ENCODE assay signal across 20 cellular contexts in the genomic region with DNA sequence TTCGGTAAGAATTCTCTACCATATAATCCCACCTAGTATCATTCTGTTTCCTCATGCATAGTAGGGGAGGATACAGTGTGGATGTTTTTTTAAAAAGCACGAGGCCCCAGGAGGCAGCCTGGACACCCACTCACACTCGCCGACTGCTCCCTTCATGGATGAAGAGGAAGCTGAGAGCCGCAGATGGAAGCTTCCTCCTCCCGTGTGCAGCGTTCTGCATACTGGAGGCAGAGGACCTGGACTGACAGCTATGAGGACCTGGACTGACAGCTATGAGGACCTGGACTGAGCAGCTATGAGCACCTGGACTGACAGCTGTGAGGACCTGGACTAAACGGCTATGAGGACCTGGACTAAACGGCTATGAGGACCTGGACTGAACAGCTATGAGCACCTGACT.
"Had no signal": no experiment of that assay in that cellular context is flagged by ENCODE, and none has a peak within 500 bp of the region (broad histone marks: within the 10 kb centered on the region; RNA-seq: fewer than 3 reads in every experiment).

No MANE protein-coding gene starts in this region.

- H3K36me3 ChIP-seq: ascending aorta, breast epithelium, esophagus muscularis mucosa had no signal

- DNase-seq: activated CD4-positive, alpha-beta T cell treated with anti-CD3 and anti-CD28 coated beads, Interleukin-2, amount 50 U/mL, for 1 hour; activated CD4-positive, CD25-positive, alpha-beta regulatory T cell treated with anti-CD3 and anti-CD28 coated beads, Interleukin-2, amount 50 U/mL, for 72 hours; activated effector memory CD4-positive, alpha-beta T cell treated with anti-CD3 and anti-CD28 coated beads, Interleukin-2, amount 50 U/mL, for 16 hours; activated naive CD4-positive, alpha-beta T cell treated with anti-CD3 and anti-CD28 coated beads, Interleukin-2, amount 50 U/mL, for 16 hours; activated T-cell treated with anti-CD3 and anti-CD28 coated beads, Interleukin-2, amount 50 U/mL, for 72 hours; cerebellar nuclear complex; effector memory CD4-positive, alpha-beta T cell; left cardiac atrium; natural killer cell; stimulated activated CD4-positive, alpha-beta T cell treated with anti-CD3 and anti-CD28 coated beads, Interleukin-1b, Interleukin-23, amount 100 ng/mL, for 48 hours; stimulated activated CD8-positive, alpha-beta memory T cell treated with anti-CD3 and anti-CD28 coated beads, Interleukin-4, amount 100 ng/mL, for 48 hours; stimulated activated naive CD4-positive, alpha-beta T cell treated with Interleukin-2 at 50 U/mL for 16 hours; T-helper 1 cell; T1000; trophoblast cell had no signal

- H3K27me3 ChIP-seq: ascending aorta, breast epithelium, esophagus muscularis mucosa had no signal

- H3K27ac ChIP-seq: ascending aorta, breast epithelium, esophagus muscularis mucosa, parathyroid adenoma had no signal

- H3K4me1 ChIP-seq: ascending aorta, breast epithelium, parathyroid adenoma had no signal

- ATAC-seq: activated T-cell treated with anti-CD3 and anti-CD28 coated beads, Interleukin-2, amount 50 U/mL, for 72 hours; left cardiac atrium; natural killer cell; SK-N-SH treated with all-trans-retinoic acid at 6 μM for 48 hours had no signal

- H3K9me3 ChIP-seq: ascending aorta had no signal

- H3K4me3 ChIP-seq: ascending aorta, breast epithelium, esophagus muscularis mucosa had no signal
